Comparison of ENCODE assay signal across 17 cellular contexts in the genomic region with DNA sequence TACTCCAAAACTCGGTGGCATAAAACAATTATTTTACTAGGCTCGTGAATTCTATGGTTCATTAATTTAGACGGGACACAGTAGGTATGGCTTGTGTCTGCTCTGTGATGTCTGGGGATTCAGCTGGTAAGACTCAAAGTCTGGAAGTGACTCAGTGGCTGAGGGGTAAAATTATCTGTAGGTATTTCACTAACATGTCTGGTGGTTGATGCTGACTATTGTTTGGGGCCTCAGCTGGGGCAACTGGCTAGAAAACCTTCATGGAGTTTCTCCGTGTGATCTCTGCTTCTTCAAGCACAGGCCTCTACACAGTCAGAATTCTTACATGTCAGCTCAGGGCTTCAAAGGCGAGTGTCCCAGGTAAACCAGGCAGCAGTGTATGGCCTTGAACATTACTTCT. TPM values are rescaled to one million over a fixed set of nuclear protein-coding genes. Genes with fewer than 3 reads are reported as not detected.
"Had no signal": no experiment of that assay in that cellular context is flagged by ENCODE, and none has a peak within 500 bp of the region (broad histone marks: within the 10 kb centered on the region; RNA-seq: fewer than 3 reads in every experiment).

No MANE protein-coding gene starts in this region.

- H3K27me3 ChIP-seq: upper lobe of left lung had no signal

- H3K4me1 Mint-ChIP-seq: activated naive CD8-positive, alpha-beta T cell treated with anti-CD3 and anti-CD28 coated beads, Interleukin-2, amount 10 ng/mL, durations not matched to agents 7 days and 5 days; activated T-helper 17 cell treated with anti-CD3 and anti-CD28 coated beads, Interleukin-2, amount 50 U/mL, for 72 hours had no signal

- H3K4me1 ChIP-seq: upper lobe of left lung had no signal

- H3K4me3 ChIP-seq: lung, SK-N-MC, upper lobe of left lung had no signal

- H3K4me3 Mint-ChIP-seq: activated B cell treated with CpG ODN at 0.5 μM for 24 hours; activated CD4-positive, alpha-beta memory T cell treated with anti-CD3 and anti-CD28 coated beads for 36 hours; activated naive CD8-positive, alpha-beta T cell treated with anti-CD3 and anti-CD28 coated beads, Interleukin-2, amount 10 ng/mL, durations not matched to agents 7 days and 5 days; activated T-helper 17 cell treated with anti-CD3 and anti-CD28 coated beads, Interleukin-2, amount 50 U/mL, for 72 hours; stimulated activated naive CD8-positive, alpha-beta T cell treated with anti-CD3 and anti-CD28 coated beads, Interleukin-15, Interleukin-2, amounts not matched to agents 100 ng/mL and 50 ng/mL, for 24 hours had no signal

- H3K27ac Mint-ChIP-seq: activated B cell treated with CpG ODN at 0.5 μM for 24 hours; activated CD4-positive, alpha-beta memory T cell treated with anti-CD3 and anti-CD28 coated beads for 36 hours; activated naive CD8-positive, alpha-beta T cell treated with anti-CD3 and anti-CD28 coated beads, Interleukin-2, amount 10 ng/mL, durations not matched to agents 7 days and 5 days; activated T-helper 17 cell treated with anti-CD3 and anti-CD28 coated beads, Interleukin-2, amount 50 U/mL, for 72 hours; stimulated activated naive CD8-positive, alpha-beta T cell treated with anti-CD3 and anti-CD28 coated beads, Interleukin-15, Interleukin-2, amounts not matched to agents 100 ng/mL and 50 ng/mL, for 24 hours had no signal

- H3K36me3 Mint-ChIP-seq: activated CD4-positive, alpha-beta memory T cell treated with anti-CD3 and anti-CD28 coated beads for 36 hours; activated naive CD8-positive, alpha-beta T cell treated with anti-CD3 and anti-CD28 coated beads, Interleukin-2, amount 10 ng/mL, durations not matched to agents 7 days and 5 days had no signal

- ATAC-seq: activated T-helper 17 cell treated with anti-CD3 and anti-CD28 coated beads, Interleukin-2, amount 50 U/mL, for 72 hours; esophagus mucosa; left lobe of liver had no signal

- DNase-seq: activated B cell treated with CpG ODN at 0.5 μM for 24 hours; activated CD4-positive, alpha-beta memory T cell treated with anti-CD3 and anti-CD28 coated beads for 36 hours; activated CD4-positive, alpha-beta T cell treated with anti-CD3 and anti-CD28 coated beads for 4 hours; activated naive CD4-positive, alpha-beta T cell; activated naive CD8-positive, alpha-beta T cell treated with anti-CD3 and anti-CD28 coated beads, Interleukin-2, amount 10 ng/mL, durations not matched to agents 7 days and 5 days; effector CD4-positive, alpha-beta T cell; midbrain; stimulated activated CD4-positive, alpha-beta T cell treated with anti-CD3 and anti-CD28 coated beads, Interleukin-2, amount 100 ng/mL, for 48 hours; upper lobe of left lung had no signal

- H3K36me3 ChIP-seq: upper lobe of left lung had no signal

- H3K27ac ChIP-seq: SK-N-MC, upper lobe of left lung had no signal

- H3K9me3 Mint-ChIP-seq: activated B cell treated with CpG ODN at 0.5 μM for 24 hours; activated CD4-positive, alpha-beta memory T cell treated with anti-CD3 and anti-CD28 coated beads for 36 hours; activated naive CD8-positive, alpha-beta T cell treated with anti-CD3 and anti-CD28 coated beads, Interleukin-2, amount 10 ng/mL, durations not matched to agents 7 days and 5 days; activated T-helper 17 cell treated with anti-CD3 and anti-CD28 coated beads, Interleukin-2, amount 50 U/mL, for 72 hours; stimulated activated naive CD8-positive, alpha-beta T cell treated with anti-CD3 and anti-CD28 coated beads, Interleukin-15, Interleukin-2, amounts not matched to agents 100 ng/mL and 50 ng/mL, for 24 hours had no signal

- H3K9me3 ChIP-seq: upper lobe of left lung had no signal

RNA-seq across cellular contexts. Expression of gene KLF17, which starts 41.2 kb away (rescaled TPM):
- total RNA-seq: activated B cell treated with CpG ODN at 0.5 μM for 24 hours; activated CD4-positive, alpha-beta memory T cell treated with anti-CD3 and anti-CD28 coated beads for 36 hours; activated naive CD8-positive, alpha-beta T cell treated with anti-CD3 and anti-CD28 coated beads, Interleukin-2, amount 10 ng/mL, durations not matched to agents 7 days and 5 days; activated T-helper 17 cell treated with anti-CD3 and anti-CD28 coated beads, Interleukin-2, amount 50 U/mL, for 72 hours; esophagus mucosa; left lobe of liver; T-helper 2 cell treated with Interferon-gamma antibody and Interleukin-4, amounts not matched to agents 100 ng/mL and 5 ng/mL, for 36 hours had no signal
- polyA plus RNA-seq: neural cell had no signal
